ENCODE assay signal across 2 cellular contexts in genomic region chr10:70499829-70500167, GRCh38.
TF ChIP-seq lines count a peak whose summit lies in the region.

No MANE protein-coding gene starts in this region.

TF ChIP-seq in liver, 16 proteins besides CTCF, POLR2A, EP300 and RAD21:
- TF ChIP-seq ZBTB33 (IDR thresholded peaks at IDR 0.05) (no peak), HNF4G (IDR thresholded peaks at IDR 0.05) (no peak), FOXA2 (IDR thresholded peaks at IDR 0.05) (no peak), EGR1 (IDR thresholded peaks at IDR 0.05; ENCODE audit: low read depth in 2 of 2) (no peak), REST (IDR thresholded peaks at IDR 0.05) (no peak), HNF4A (conservative IDR thresholded peaks at IDR 0.05) (no peak), TAF1 (conservative IDR thresholded peaks at IDR 0.05) (no peak), RXRA (IDR thresholded peaks at IDR 0.05) (no peak), JUND (IDR thresholded peaks at IDR 0.05) (no peak), SP1 (IDR thresholded peaks at IDR 0.05) (no peak), GABPA (IDR thresholded peaks at IDR 0.05 in 1 of 2, conservative IDR thresholded peaks at IDR 0.05 in 1 of 2) (no peak)
- TF ChIP-seq, protein P1, sequence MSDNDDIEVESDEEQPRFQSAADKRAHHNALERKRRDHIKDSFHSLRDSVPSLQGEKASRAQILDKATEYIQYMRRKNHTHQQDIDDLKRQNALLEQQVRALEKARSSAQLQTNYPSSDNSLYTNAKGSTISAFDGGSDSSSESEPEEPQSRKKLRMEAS (IDR thresholded peaks at IDR 0.05) = no peak
- TF ChIP-seq, protein P2, sequence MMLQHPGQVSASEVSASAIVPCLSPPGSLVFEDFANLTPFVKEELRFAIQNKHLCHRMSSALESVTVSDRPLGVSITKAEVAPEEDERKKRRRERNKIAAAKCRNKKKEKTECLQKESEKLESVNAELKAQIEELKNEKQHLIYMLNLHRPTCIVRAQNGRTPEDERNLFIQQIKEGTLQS (IDR thresholded peaks at IDR 0.05) = no peak

TF ChIP-seq in HepG2, 621 proteins besides CTCF, POLR2A, EP300 and RAD21:
- no peak for TF ChIP-seq ZNF891 (CRISPR knock-in tag; IDR thresholded peaks at IDR 0.05)
- no peak for TF ChIP-seq FOXA1 (IDR thresholded peaks at IDR 0.05)
- TF ChIP-seq FOXA1 (CRISPR knock-in tag; IDR thresholded peaks at IDR 0.05) = no peak
- no peak for TF ChIP-seq RXRA (CRISPR knock-in tag; IDR thresholded peaks at IDR 0.05)
- no peak for TF ChIP-seq CHCHD3 (CRISPR knock-in tag; IDR thresholded peaks at IDR 0.05)
- no peak for TF ChIP-seq HOMEZ (CRISPR knock-in tag; IDR thresholded peaks at IDR 0.05; ENCODE audit: low read depth)
- no peak for TF ChIP-seq ZNF570 (CRISPR knock-in tag; IDR thresholded peaks at IDR 0.05; ENCODE audit: borderline replicate concordance)
- no peak for TF ChIP-seq PBX2 (CRISPR knock-in tag; IDR thresholded peaks at IDR 0.05)
- TF ChIP-seq FLYWCH1 (CRISPR knock-in tag; IDR thresholded peaks at IDR 0.05) = no peak
- TF ChIP-seq SNAI1 (CRISPR knock-in tag; IDR thresholded peaks at IDR 0.05; ENCODE audit: borderline replicate concordance) = no peak
- TF ChIP-seq CEBPB (IDR thresholded peaks at IDR 0.05; ENCODE audit: borderline replicate concordance, low read depth, low read length) = no peak
